ENCODE assay signal across 28 cellular contexts in genomic region chr19:42071247-42071646, GRCh38.
"Had no signal": no experiment of that assay in that cellular context is flagged by ENCODE, and none has a peak within 500 bp of the region (broad histone marks: within the 10 kb centered on the region; RNA-seq: fewer than 3 reads in every experiment).

No MANE protein-coding gene starts in this region.

- H3K36me3 ChIP-seq: esophagus muscularis mucosa, heart right ventricle, lower lobe of right lung, pancreas, prostate gland, sigmoid colon, uterus had no signal

- ATAC-seq: activated CD4-positive, CD25-positive, alpha-beta regulatory T cell treated with anti-CD3 and anti-CD28 coated beads, Interleukin-2, amount 50 U/mL, for 24 hours; activated T-cell treated with anti-CD3 and anti-CD28 coated beads, Interleukin-2, amount 50 U/mL, for 4 hours; activated T-helper 17 cell treated with anti-CD3 and anti-CD28 coated beads, Interleukin-2, amount 50 U/mL, for 72 hours; foreskin keratinocyte; heart right ventricle; left lobe of liver; lower lobe of right lung; natural killer cell; pancreas; stimulated activated memory B cell treated with anti-CD40 and anti-IgM and Interleukin-4, amounts not matched to agents 10 μg/mL and 1 μg/mL and 100 μg/mL, for 72 hours; stimulated activated naive CD8-positive, alpha-beta T cell treated with anti-CD3 and anti-CD28 coated beads, Interleukin-15, amount 100 ng/mL, for 72 hours; T-cell had no signal

- H3K4me1 Mint-ChIP-seq: stimulated activated naive CD8-positive, alpha-beta T cell treated with anti-CD3 and anti-CD28 coated beads, Interleukin-15, amount 100 ng/mL, for 72 hours had no signal

- H3K27ac ChIP-seq: foreskin keratinocyte, heart right ventricle, lower lobe of right lung, pancreas, prostate gland, uterus had no signal

- H3K9me3 Mint-ChIP-seq: activated CD4-positive, alpha-beta memory T cell treated with anti-CD3 and anti-CD28 coated beads, Interleukin-2, amount 10 ng/mL, durations not matched to agents 7 days and 5 days; activated CD4-positive, alpha-beta T cell treated with anti-CD3 and anti-CD28 coated beads, Interleukin-2, amount 10 ng/mL, durations not matched to agents 7 days and 5 days; activated T-cell treated with anti-CD3 and anti-CD28 coated beads, Interleukin-2, amount 50 U/mL, for 4 hours; endodermal cell; natural killer cell; stimulated activated memory B cell treated with anti-CD40 and anti-IgM and Interleukin-4, amounts not matched to agents 10 μg/mL and 1 μg/mL and 100 μg/mL, for 72 hours; stimulated activated naive CD8-positive, alpha-beta T cell treated with anti-CD3 and anti-CD28 coated beads, Interleukin-15, amount 100 ng/mL, for 72 hours; T-cell; type B pancreatic cell had no signal

- H3K4me1 ChIP-seq: lower lobe of right lung, prostate gland, uterus had no signal

- H3K36me3 Mint-ChIP-seq: natural killer cell; stimulated activated memory B cell treated with anti-CD40 and anti-IgM and Interleukin-4, amounts not matched to agents 10 μg/mL and 1 μg/mL and 100 μg/mL, for 72 hours; T-cell; type B pancreatic cell had no signal

- H3K27ac Mint-ChIP-seq: activated CD4-positive, alpha-beta memory T cell treated with anti-CD3 and anti-CD28 coated beads, Interleukin-2, amount 10 ng/mL, durations not matched to agents 7 days and 5 days; activated CD4-positive, alpha-beta T cell treated with anti-CD3 and anti-CD28 coated beads, Interleukin-2, amount 10 ng/mL, durations not matched to agents 7 days and 5 days; activated T-helper 17 cell treated with anti-CD3 and anti-CD28 coated beads, Interleukin-2, amount 50 U/mL, for 72 hours; endodermal cell; natural killer cell; stimulated activated memory B cell treated with anti-CD40 and anti-IgM and Interleukin-4, amounts not matched to agents 10 μg/mL and 1 μg/mL and 100 μg/mL, for 72 hours; stimulated activated naive CD8-positive, alpha-beta T cell treated with anti-CD3 and anti-CD28 coated beads, Interleukin-15, amount 100 ng/mL, for 72 hours; T-cell had no signal

- DNase-seq: activated CD4-positive, alpha-beta memory T cell treated with anti-CD3 and anti-CD28 coated beads, Interleukin-2, amount 10 ng/mL, durations not matched to agents 7 days and 5 days; activated CD4-positive, alpha-beta T cell treated with anti-CD3 and anti-CD28 coated beads, Interleukin-2, amount 10 ng/mL, durations not matched to agents 7 days and 5 days; activated gamma-delta T cell treated with Interleukin-2 at 50 U/mL for 16 hours; activated naive CD4-positive, alpha-beta T cell treated with anti-CD3 and anti-CD28 coated beads, Interleukin-2, amount 50 U/mL, for 16 hours; activated T-cell treated with anti-CD3 and anti-CD28 coated beads, Interleukin-2, amount 50 U/mL, for 4 hours; amniotic stem cell; central memory CD4-positive, alpha-beta T cell; endodermal cell; foreskin keratinocyte; heart right ventricle; lower lobe of right lung; mesenchymal stem cell; natural killer cell; pancreas; sigmoid colon; small intestine; stimulated activated CD4-positive, alpha-beta T cell treated with anti-CD3 and anti-CD28 coated beads, Interleukin-4, amount 100 ng/mL, for 4 hours; stimulated activated CD8-positive, alpha-beta memory T cell treated with anti-CD3 and anti-CD28 coated beads, Interleukin-4, amount 100 ng/mL, for 48 hours; stimulated activated naive CD8-positive, alpha-beta T cell treated with anti-CD3 and anti-CD28 coated beads, Interleukin-15, amount 100 ng/mL, for 72 hours; T-cell; uterus had no signal

- H3K27me3 Mint-ChIP-seq: activated T-helper 17 cell treated with anti-CD3 and anti-CD28 coated beads, Interleukin-2, amount 50 U/mL, for 72 hours; T-cell had no signal

- H3K27me3 ChIP-seq: pancreas, sigmoid colon, uterus had no signal

- H3K9me3 ChIP-seq: esophagus muscularis mucosa, heart right ventricle, lower lobe of right lung, pancreas, prostate gland, sigmoid colon, uterus had no signal

- H3K4me3 ChIP-seq: esophagus muscularis mucosa, heart right ventricle, lower lobe of right lung, pancreas, prostate gland, sigmoid colon, uterus had no signal

- H3K4me3 Mint-ChIP-seq: activated CD4-positive, alpha-beta memory T cell treated with anti-CD3 and anti-CD28 coated beads, Interleukin-2, amount 10 ng/mL, durations not matched to agents 7 days and 5 days; activated CD4-positive, alpha-beta T cell treated with anti-CD3 and anti-CD28 coated beads, Interleukin-2, amount 10 ng/mL, durations not matched to agents 7 days and 5 days; activated T-cell treated with anti-CD3 and anti-CD28 coated beads, Interleukin-2, amount 50 U/mL, for 4 hours; activated T-helper 17 cell treated with anti-CD3 and anti-CD28 coated beads, Interleukin-2, amount 50 U/mL, for 72 hours; endodermal cell; natural killer cell; stimulated activated memory B cell treated with anti-CD40 and anti-IgM and Interleukin-4, amounts not matched to agents 10 μg/mL and 1 μg/mL and 100 μg/mL, for 72 hours; stimulated activated naive CD8-positive, alpha-beta T cell treated with anti-CD3 and anti-CD28 coated beads, Interleukin-15, amount 100 ng/mL, for 72 hours; T-cell; type B pancreatic cell had no signal
